8 cellular contexts compared by ENCODE assay signal in the genomic region with DNA sequence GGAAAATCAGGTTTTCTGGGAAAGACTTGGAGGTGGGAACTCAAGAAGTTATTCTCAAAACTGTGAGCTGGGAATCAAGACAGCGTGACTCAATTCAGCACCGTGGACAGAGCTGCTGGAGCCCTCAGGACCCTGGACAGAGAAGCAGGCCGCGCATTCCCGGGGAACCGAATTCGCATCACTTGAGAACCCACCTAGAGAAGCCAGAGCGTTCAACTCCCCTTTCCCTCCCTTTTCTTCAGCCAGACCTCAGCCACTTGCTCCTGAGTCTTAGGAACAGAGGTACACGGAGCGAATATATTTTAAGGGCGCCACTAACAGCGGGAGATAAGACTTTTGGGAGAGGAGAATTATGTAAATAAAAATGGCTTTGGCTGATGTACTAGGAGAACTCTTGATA. TPM values are rescaled to one million over a fixed set of nuclear protein-coding genes. Genes with fewer than 3 reads are reported as not detected.
DNase-seq lines count a peak whose midpoint lies in the region; ATAC-seq and TF ChIP-seq lines count a peak whose summit lies in the region.

No MANE protein-coding gene starts in this region.

- H3K27ac ChIP-seq in RWPE2 (ENCODE audit: poor library complexity, severe bottlenecking) (no peak overlapping the region), trophoblast cell (ENCODE audit: low read depth, low read length) (no peak overlapping the region), upper lobe of right lung (no peak overlapping the region)

- H3K4me2 ChIP-seq in trophoblast cell (ENCODE audit: low read length): peak overlapping the region; percentile 49

- H3K79me2 ChIP-seq in trophoblast cell (ENCODE audit: control insufficient read depth, insufficient read depth, low read length, poor library complexity): peaks cover 30% of the 10 kb centered on the region

- H4K91ac ChIP-seq in trophoblast cell (ENCODE audit: low read depth, low read length): no peak overlapping the region

- no peak overlapping the region for H3K23ac ChIP-seq in trophoblast cell (ENCODE audit: low read length)

- H3K14ac ChIP-seq in trophoblast cell (ENCODE audit: low read length): no peak overlapping the region

- H3K4ac ChIP-seq in trophoblast cell (ENCODE audit: low read depth, low read length): no peak overlapping the region

- intact Hi-C loops in Right ventricle myocardium inferior (cut with DNase I): no loop called here
- intact Hi-C loops in upper lobe of right lung (cut with DNase I): no loop called here

- no peaks in the 10 kb centered on the region for H3K9me3 ChIP-seq in RWPE2 (ENCODE audit: severe bottlenecking)
- H3K9me3 ChIP-seq in trophoblast cell (ENCODE audit: insufficient read depth, low read depth, low read length): no peaks in the 10 kb centered on the region
- H3K9me3 ChIP-seq in upper lobe of right lung: no peaks in the 10 kb centered on the region

- no peak overlapping the region for H3K9ac ChIP-seq in trophoblast cell (ENCODE audit: low read length)

- peak; percentile 68 for ATAC-seq in RWPE2 (ENCODE audit: low read depth)
- ATAC-seq in Right ventricle myocardium inferior: peak; percentile 85
- ATAC-seq in upper lobe of right lung: peak; percentile 91

- no peak overlapping the region for H4K8ac ChIP-seq in trophoblast cell (ENCODE audit: low read depth, low read length)

- H3K4me1 ChIP-seq in RWPE2 (ENCODE audit: insufficient read depth, poor library complexity, severe bottlenecking) (peaks cover 15% of the 10 kb centered on the region), trophoblast cell (ENCODE audit: control insufficient read depth in 1 of 2, insufficient read depth in 2 of 2, low read length in 2 of 2) (peaks cover 27 to 34% of the 10 kb centered on the region in 2 experiments), upper lobe of right lung (no peaks in the 10 kb centered on the region)

- no peak overlapping the region for H2BK120ac ChIP-seq in trophoblast cell (ENCODE audit: insufficient read depth, low read length, poor library complexity)

- no peak overlapping the region for H4K12ac ChIP-seq in trophoblast cell (ENCODE audit: low read depth, low read length)

- H2AFZ ChIP-seq in trophoblast cell (ENCODE audit: insufficient read depth, low read length, poor library complexity): no peak overlapping the region

- no peak for TF ChIP-seq CTCF in GM13977 (IDR thresholded peaks at IDR 0.05; ENCODE audit: extremely low read depth, insufficient read depth, missing control alignments)
- no peak for TF ChIP-seq CTCF in RWPE2 (IDR thresholded peaks at IDR 0.05; ENCODE audit: poor library complexity, severe bottlenecking)
- no peak for TF ChIP-seq CTCF in upper lobe of right lung (IDR thresholded peaks at IDR 0.05)

- H3K79me1 ChIP-seq in trophoblast cell (ENCODE audit: low read length): peaks cover 32% of the 10 kb centered on the region

- H3K18ac ChIP-seq in trophoblast cell (ENCODE audit: low read length): no peak overlapping the region

- no peak overlapping the region for H2BK5ac ChIP-seq in trophoblast cell (ENCODE audit: low read depth, low read length, poor library complexity)

- in situ Hi-C loops in GM13977 (cut with MboI; ENCODE audit: low pct_unique_long_range_greater_than_20kb, low sequenced_read_pairs, unreplicated experiment): no loop called here

- no peak overlapping the region for H2AK5ac ChIP-seq in trophoblast cell (ENCODE audit: low read length)

- peak; percentile 81 for DNase-seq in GM13977 (ENCODE audit: low spot score)
- no peak for DNase-seq in RWPE2 (ENCODE audit: low spot score)
- peak; percentile 80 for DNase-seq in activated naive CD4-positive, alpha-beta T cell treated with Interleukin-2 at 50 U/mL for 16 hours
- peak; percentile 79 for DNase-seq in Right ventricle myocardium inferior (ENCODE audit: missing footprints)
- peak; percentile 51 to 86 for DNase-seq in trophoblast cell
- DNase-seq in upper lobe of right lung: peak; percentile 83
- DNase-seq in NCI-H2227 treated with DMSO at 0.1 percent for 48 hours (lab: John Stamatoyannopoulos, UW): no peak
- no peak for DNase-seq in NCI-H1048 (lab: John Stamatoyannopoulos, UW)

- H3K4me3 ChIP-seq in RWPE2 (ENCODE audit: severe bottlenecking) (no peak overlapping the region), trophoblast cell (ENCODE audit: low read depth, low read length) (no peak overlapping the region), upper lobe of right lung (no peak overlapping the region)

- peaks cover 46% of the 10 kb centered on the region for H3K27me3 ChIP-seq in RWPE2 (ENCODE audit: insufficient read depth, poor library complexity, severe bottlenecking)
- no peaks in the 10 kb centered on the region for H3K27me3 ChIP-seq in trophoblast cell (ENCODE audit: insufficient read depth, low read length)
- peaks cover 43% of the 10 kb centered on the region for H3K27me3 ChIP-seq in upper lobe of right lung

- no peak overlapping the region for H2BK12ac ChIP-seq in trophoblast cell (ENCODE audit: low read length)

- no CpG with 5 or more reads among the region's 12 CpGs for WGBS in trophoblast cell (ENCODE audit: extremely low coverage, insufficient coverage, insufficient read length)

- H3K36me3 ChIP-seq in RWPE2 (ENCODE audit: low read depth): no peaks in the 10 kb centered on the region
- H3K36me3 ChIP-seq in trophoblast cell (ENCODE audit: control insufficient read depth in 1 of 2, insufficient read depth in 2 of 2, low read length in 2 of 2): peaks cover 0 to 2% of the 10 kb centered on the region in 2 experiments
- H3K36me3 ChIP-seq in upper lobe of right lung: no peaks in the 10 kb centered on the region

RNA-seq across cellular contexts. Expression of gene LIN28A, which starts 2.0 kb away (rescaled TPM):
- not detected for total RNA-seq in Right ventricle myocardium inferior
- 48.2 and 51.4 TPM in 2 replicates for polyA plus RNA-seq in trophoblast cell (2013)
- total RNA-seq in upper lobe of right lung: not detected

RNA-seq across cellular contexts. Expression of gene DHDDS, which starts 23.5 kb away (rescaled TPM):
- total RNA-seq in Right ventricle myocardium inferior (25.7 TPM), upper lobe of right lung (41.1 TPM)
- polyA plus RNA-seq in trophoblast cell (2013): 46.2 and 49.7 TPM in 2 replicates

RNA-seq across cellular contexts. Expression of gene ZNF683, which starts 36.1 kb away (rescaled TPM):
- total RNA-seq in Right ventricle myocardium inferior: 0.14 TPM
- polyA plus RNA-seq in trophoblast cell (2013): not detected in 2 replicates
- total RNA-seq in upper lobe of right lung: 1.1 TPM

RNA-seq across cellular contexts. Expression of gene CRYBG2, which starts 54.7 kb away (rescaled TPM):
- total RNA-seq in Right ventricle myocardium inferior (not detected), upper lobe of right lung (6.9 TPM)
- 30.0 and 35.3 TPM in 2 replicates for polyA plus RNA-seq in trophoblast cell (2013)

Comparison
In these comparisons a context has a peak if more than half of its experiments do, and no peak if none do; other contexts are left out.
1. DNase-seq: peak in GM13977 (single experiment), activated naive CD4-positive, alpha-beta T cell treated with Interleukin-2 at 50 U/mL for 16 hours (single experiment), Right ventricle myocardium inferior (single experiment), trophoblast cell (2 of 2) and upper lobe of right lung (single experiment); none in RWPE2 (single experiment), NCI-H2227 treated with DMSO at 0.1 percent for 48 hours (single experiment) and NCI-H1048 (single experiment).
2. Peak in every context shown above with its lines, with median percentiles within 50 percentile points of each other: ATAC-seq.